8 cellular contexts compared by ENCODE assay signal in genomic region chr17:82021728-82022309, GRCh38. TPM values are rescaled to one million over a fixed set of nuclear protein-coding genes. Genes with fewer than 3 reads are reported as not detected.
DNase-seq lines count a peak whose midpoint lies in the region; FAIRE-seq and TF ChIP-seq lines count a peak whose summit lies in the region.

No MANE protein-coding gene starts in this region.

- no TSS peak for BruUV-seq in OCI-LY7 (replicated peaks; lab: Mats Ljungman, UMichigan)

- WGBS in endodermal cell (ENCODE audit: insufficient coverage in 1 of 2, insufficient read length in 1 of 2), 2 experiments, result 34 to 44% methylated on average over 11 to 15 of the region's 15 CpGs
- WGBS in trophoblast cell (ENCODE audit: extremely low coverage, insufficient coverage, insufficient read length), result no CpG with 5 or more reads among the region's 15 CpGs

- no peak overlapping the region for H2BK5ac ChIP-seq in trophoblast cell (ENCODE audit: low read depth, low read length, poor library complexity)

- H3K4me3 ChIP-seq in GM12865 (ENCODE audit: low read depth, low read length), result peak overlapping the region; percentile 62
- peak overlapping the region; percentile 94 for H3K4me3 ChIP-seq in OCI-LY7 (ENCODE audit: low read depth, low read length, poor library complexity, severe bottlenecking)
- H3K4me3 ChIP-seq in endodermal cell (ENCODE audit: low read length), result peak overlapping the region; percentile 91
- H3K4me3 ChIP-seq in trophoblast cell (ENCODE audit: low read depth, low read length), result peak overlapping the region; percentile 89

- H3K79me2 ChIP-seq in OCI-LY7 (ENCODE audit: insufficient read depth, low read depth, low read length), result peaks cover 12% of the 10 kb centered on the region; the same call in 1 of the 2 replicates
- H3K79me2 ChIP-seq in trophoblast cell (ENCODE audit: control insufficient read depth, insufficient read depth, low read length, poor library complexity), result peaks cover 8% of the 10 kb centered on the region

- DNase-seq in GM12865 (ENCODE audit: low read depth), result peak; percentile 36
- peak; percentile 40 for DNase-seq in OCI-LY7 (ENCODE audit: low spot score)
- DNase-seq in endodermal cell, result no peak
- DNase-seq in trophoblast cell, result peak in 1 of 2 donors; percentile 37
- no peak for DNase-seq in NCI-H1436 treated with DMSO at 0.1 percent for 48 hours (lab: John Stamatoyannopoulos, UW)
- no peak for DNase-seq in H54 (ENCODE audit: insufficient read length, low spot score)
- DNase-seq in GM19238 (ENCODE audit: insufficient read length, low spot score), result no peak
- no peak for DNase-seq in NCI-H1048 (lab: John Stamatoyannopoulos, UW)

- H3K27me3 ChIP-seq in endodermal cell (ENCODE audit: control insufficient read depth, insufficient read depth, low read length, poor library complexity, severe bottlenecking) (no peaks in the 10 kb centered on the region), trophoblast cell (ENCODE audit: insufficient read depth, low read length) (no peaks in the 10 kb centered on the region)

- H3K27ac ChIP-seq in OCI-LY7 (ENCODE audit: low read depth, low read length, poor library complexity, severe bottlenecking) (peak overlapping the region; percentile 44), endodermal cell (ENCODE audit: low read depth, low read length) (no peak overlapping the region), trophoblast cell (ENCODE audit: low read depth, low read length) (no peak overlapping the region)

- H3K4me2 ChIP-seq in OCI-LY7 (ENCODE audit: low read length) (peak overlapping the region; percentile 87), trophoblast cell (ENCODE audit: low read length) (peak overlapping the region; percentile 89)

- no peak overlapping the region for H2AFZ ChIP-seq in OCI-LY7 (ENCODE audit: low read length)
- peak overlapping the region; percentile 57 for H2AFZ ChIP-seq in trophoblast cell (ENCODE audit: insufficient read depth, low read length, poor library complexity)

- intact Hi-C loops in OCI-LY7 (cut with micrococcal nuclease; ENCODE audit: unreplicated experiment), result loop anchor here (1.0 to 2.0 kb wide), 4 partner anchors 55 to 151 kb away; partner anchors contain the start of genes ALYREF, ANAPC11 and ARHGDIA

- H3K27ac Mint-ChIP-seq in endodermal cell, result peak overlapping the region; percentile 78

- peaks cover 10% of the 10 kb centered on the region for H3K4me1 Mint-ChIP-seq in endodermal cell

- POLR2A ChIA-PET in OCI-LY7 (lab: Charles Lee), result interaction anchor here (0.9 to 2.0 kb wide), 3 partner anchors 16 to 188 kb away, joined by 3 to 9 read pairs (median 4); partner anchors contain the start of genes DCXR and MCRIP1

- no peaks in the 10 kb centered on the region for H3K27me3 Mint-ChIP-seq in endodermal cell (ENCODE audit: insufficient read depth)

- peak overlapping the region; percentile 81 for H3K9ac ChIP-seq in endodermal cell (ENCODE audit: extremely low read depth, low read length, poor library complexity, severe bottlenecking)
- peak overlapping the region; percentile 75 for H3K9ac ChIP-seq in trophoblast cell (ENCODE audit: low read length)

- H3K4ac ChIP-seq in trophoblast cell (ENCODE audit: low read depth, low read length), result peak overlapping the region; percentile 66

- no peak overlapping the region for H2BK12ac ChIP-seq in trophoblast cell (ENCODE audit: low read length)

- H3K9me3 ChIP-seq in OCI-LY7 (ENCODE audit: low read length) (no peaks in the 10 kb centered on the region), endodermal cell (ENCODE audit: control insufficient read depth, low read length) (no peaks in the 10 kb centered on the region), trophoblast cell (ENCODE audit: insufficient read depth, low read depth, low read length) (peaks cover 3% of the 10 kb centered on the region)

- FAIRE-seq in H54 (lab: Jason Lieb, UNC), result no peak

- H3K23ac ChIP-seq in trophoblast cell (ENCODE audit: low read length), result no peak overlapping the region

- no peak for TF ChIP-seq CTCF in GM12865 (IDR thresholded peaks at IDR 0.05; ENCODE audit: insufficient read depth, low read depth, low read length, missing control alignments)
- TF ChIP-seq CTCF in OCI-LY7 (conservative IDR thresholded peaks at IDR 0.05; ENCODE audit: low read length), result no peak
- TF ChIP-seq CTCF in endodermal cell (conservative IDR thresholded peaks at IDR 0.05), result no peak

- H3K14ac ChIP-seq in trophoblast cell (ENCODE audit: low read length), result peak overlapping the region; percentile 76

- H4K8ac ChIP-seq in trophoblast cell (ENCODE audit: low read depth, low read length), result peak overlapping the region; percentile 80

- H3K4me3 Mint-ChIP-seq in endodermal cell, result peak overlapping the region; percentile 76

- H2BK120ac ChIP-seq in trophoblast cell (ENCODE audit: insufficient read depth, low read length, poor library complexity), result no peak overlapping the region

- TF ChIP-seq POLR2A in H54 (IDR thresholded peaks at IDR 0.05; ENCODE audit: low read depth, low read length), result no peak

- H3K9me3 Mint-ChIP-seq in endodermal cell, result no peaks in the 10 kb centered on the region

- peaks cover 6% of the 10 kb centered on the region for H3K79me1 ChIP-seq in trophoblast cell (ENCODE audit: low read length)

- peaks cover 11% of the 10 kb centered on the region for H3K36me3 Mint-ChIP-seq in endodermal cell (ENCODE audit: low read depth)

- H3K36me3 ChIP-seq in OCI-LY7 (ENCODE audit: insufficient read depth, low read length) (peaks cover 11% of the 10 kb centered on the region; the same call in 1 of the 2 replicates), endodermal cell (ENCODE audit: control insufficient read depth, insufficient read depth, low read length) (peaks cover 7% of the 10 kb centered on the region), trophoblast cell (ENCODE audit: control insufficient read depth in 1 of 2, insufficient read depth in 2 of 2, low read length in 2 of 2) (peaks cover 14 to 18% of the 10 kb centered on the region in 2 experiments)

- peak overlapping the region; percentile 6 for H2AK5ac ChIP-seq in trophoblast cell (ENCODE audit: low read length)

- H3K4me1 ChIP-seq in OCI-LY7 (ENCODE audit: insufficient read depth, low read length, poor library complexity, severe bottlenecking), result peaks cover 30% of the 10 kb centered on the region
- H3K4me1 ChIP-seq in endodermal cell (ENCODE audit: control insufficient read depth, insufficient read depth, low read length), result peaks cover 4% of the 10 kb centered on the region
- peaks cover 18 to 19% of the 10 kb centered on the region in 2 experiments for H3K4me1 ChIP-seq in trophoblast cell (ENCODE audit: control insufficient read depth in 1 of 2, insufficient read depth in 2 of 2, low read length in 2 of 2)

- CTCF ChIA-PET in OCI-LY7 (lab: Charles Lee; ENCODE audit: unreplicated experiment), result interaction anchor here (0.9 to 3.8 kb wide), 4 partner anchors 13 to 62 kb away, joined by 3 to 19 read pairs (median 6); partner anchors contain the start of gene DCXR

- no peaks in the 10 kb centered on the region for H4K20me1 ChIP-seq in OCI-LY7 (ENCODE audit: insufficient read depth, low read length)

- no peaks in the 10 kb centered on the region for H3K9me2 ChIP-seq in OCI-LY7 (ENCODE audit: insufficient read depth, low read length)

- H3K18ac ChIP-seq in trophoblast cell (ENCODE audit: low read length), result peak overlapping the region; percentile 79

- peak overlapping the region; percentile 26 for H4K12ac ChIP-seq in trophoblast cell (ENCODE audit: low read depth, low read length)

- H4K91ac ChIP-seq in trophoblast cell (ENCODE audit: low read depth, low read length), result peak overlapping the region; percentile 30

RNA-seq across cellular contexts. Expression of gene CENPX, which starts 0.9 kb away (rescaled TPM):
- total RNA-seq in OCI-LY7 (2014; rRNA removed; shearing (Covaris generic)), result 249 and 251 TPM in 2 replicates
- total RNA-seq in OCI-LY7 (2022), result 107 and 130 TPM in 2 replicates
- total RNA-seq in endodermal cell, result 10 to 100 TPM; 80.0 to 85.0 TPM
- 62.5 TPM for polyA plus RNA-seq in endodermal cell (2013, experiment 1 of 2)
- 61.5 TPM for polyA plus RNA-seq in endodermal cell (2013, experiment 2 of 2)
- polyA plus RNA-seq in trophoblast cell (2013), result 38.1 and 38.7 TPM in 2 replicates

RNA-seq across cellular contexts. Expression of gene LRRC45, which starts 1.3 kb away (rescaled TPM):
- total RNA-seq in OCI-LY7 (2014; rRNA removed; shearing (Covaris generic)), result 52.0 and 62.6 TPM in 2 replicates
- total RNA-seq in OCI-LY7 (2022) (40.9 and 41.2 TPM in 2 replicates), endodermal cell (10 to 100 TPM; 35.1 to 38.9 TPM)
- polyA plus RNA-seq in endodermal cell (2013, experiment 1 of 2), result 22.3 TPM
- 20.1 TPM for polyA plus RNA-seq in endodermal cell (2013, experiment 2 of 2)
- polyA plus RNA-seq in trophoblast cell (2013), result 7.2 and 7.3 TPM in 2 replicates

RNA-seq across cellular contexts. Expression of gene RAC3, which starts 9.7 kb away (rescaled TPM):
- total RNA-seq in OCI-LY7 (2014; rRNA removed; shearing (Covaris generic)), result 15.7 and 24.4 TPM in 2 replicates
- 15.1 and 16.4 TPM in 2 replicates for total RNA-seq in OCI-LY7 (2022)
- 10 to 100 TPM; 45.7 to 53.9 TPM for total RNA-seq in endodermal cell
- polyA plus RNA-seq in endodermal cell (2013, experiment 1 of 2), result 58.8 TPM
- polyA plus RNA-seq in endodermal cell (2013, experiment 2 of 2), result 53.5 TPM
- polyA plus RNA-seq in trophoblast cell (2013), result 24.0 and 25.6 TPM in 2 replicates

RNA-seq across cellular contexts. Expression of gene DCXR, which starts 15.7 kb away (rescaled TPM):
- total RNA-seq in OCI-LY7 (2014; rRNA removed; shearing (Covaris generic)), result 138 and 147 TPM in 2 replicates
- total RNA-seq in OCI-LY7 (2022) (132 and 138 TPM in 2 replicates), endodermal cell (10 to 100 TPM; 73.8 to 83.6 TPM)
- 84.8 TPM for polyA plus RNA-seq in endodermal cell (2013, experiment 1 of 2)
- 72.9 TPM for polyA plus RNA-seq in endodermal cell (2013, experiment 2 of 2)
- 47.4 and 49.9 TPM in 2 replicates for polyA plus RNA-seq in trophoblast cell (2013)

RNA-seq across cellular contexts. Expression of gene RFNG, which starts 29.8 kb away (rescaled TPM):
- total RNA-seq in OCI-LY7 (2014; rRNA removed; shearing (Covaris generic)), result 50.5 and 59.4 TPM in 2 replicates
- total RNA-seq in OCI-LY7 (2022) (41.3 and 47.3 TPM in 2 replicates), endodermal cell (10 to 100 TPM; 46.3 to 54.5 TPM)
- 44.6 TPM for polyA plus RNA-seq in endodermal cell (2013, experiment 1 of 2)
- polyA plus RNA-seq in endodermal cell (2013, experiment 2 of 2), result 43.4 TPM
- polyA plus RNA-seq in trophoblast cell (2013), result 26.3 and 27.2 TPM in 2 replicates

Comparison
In these comparisons a context has a peak if more than half of its experiments do, and no peak if none do; other contexts are left out.
1. DNase-seq: peak in GM12865 (single experiment) and OCI-LY7 (single experiment); none in endodermal cell (single experiment), NCI-H1436 treated with DMSO at 0.1 percent for 48 hours (single experiment), H54 (single experiment), GM19238 (single experiment) and NCI-H1048 (single experiment).
2. Peak in every context shown above with its lines, with median percentiles within 50 percentile points of each other: H3K4me3 ChIP-seq.